ENCODE assay signal across 29 cellular contexts in the genomic region with DNA sequence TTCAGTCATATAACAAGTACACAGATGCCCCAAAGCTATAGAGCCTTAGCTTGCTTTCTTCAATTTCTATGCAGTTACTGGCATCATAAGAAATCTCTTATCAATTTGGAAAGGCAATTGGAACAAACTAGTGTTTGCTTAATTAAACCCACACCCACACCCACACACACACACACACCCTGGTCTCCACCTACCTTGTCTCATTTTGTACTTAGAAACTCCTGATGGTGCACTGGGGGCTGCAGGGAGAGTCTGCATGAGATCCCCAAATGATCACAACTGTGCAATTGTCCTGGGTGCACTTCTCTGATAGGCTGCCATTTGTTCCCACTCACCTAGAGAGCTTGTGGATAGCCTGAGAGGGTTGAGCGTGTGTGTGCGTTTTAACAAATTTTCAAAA. TPM values are rescaled to one million over a fixed set of nuclear protein-coding genes. Genes with fewer than 3 reads are reported as not detected.
"Had no signal": no experiment of that assay in that cellular context is flagged by ENCODE, and none has a peak within 500 bp of the region (broad histone marks: within the 10 kb centered on the region; RNA-seq: fewer than 3 reads in every experiment).

No MANE protein-coding gene starts in this region.

- H3K9me3 Mint-ChIP-seq: activated B cell treated with CpG ODN at 0.5 μM for 24 hours; activated naive CD4-positive, alpha-beta T cell treated with anti-CD3 and anti-CD28 coated beads, Interleukin-2, amount 10 ng/mL, durations not matched to agents 7 days and 5 days; activated T-helper 1 cell treated with anti-CD3 and anti-CD28 coated beads, Interleukin-12 subunit alpha, Interleukin-12 subunit beta, Interleukin-2, Interleukin-4 antibody, amounts not matched to agents 30 ng/mL and 10 ng/mL and 1 ng/mL, durations not matched to agents 14 hours and 24 hours and 36 hours; central memory CD8-positive, alpha-beta T cell; dendritic cell treated with granulocyte-macrophage colony-stimulating factor and Interleukin-4, amounts not matched to agents 40 ng/mL and 50 ng/mL, for 4 days; naive B cell; nephron progenitor cell; T-helper 2 cell treated with Interferon-gamma antibody and Interleukin-4, amounts not matched to agents 5 μg/mL and 100 μg/mL, for 36 hours had no signal

- H3K36me3 ChIP-seq: esophagus muscularis mucosa, heart left ventricle, ovary, right lobe of liver had no signal

- H3K27ac ChIP-seq: esophagus muscularis mucosa, foreskin keratinocyte, heart left ventricle, ovary, right lobe of liver had no signal

- H3K4me3 Mint-ChIP-seq: activated B cell treated with CpG ODN at 0.5 μM for 24 hours; activated naive CD4-positive, alpha-beta T cell treated with anti-CD3 and anti-CD28 coated beads, Interleukin-2, amount 10 ng/mL, durations not matched to agents 7 days and 5 days; activated T-helper 1 cell treated with anti-CD3 and anti-CD28 coated beads, Interleukin-12 subunit alpha, Interleukin-12 subunit beta, Interleukin-2, Interleukin-4 antibody, amounts not matched to agents 30 ng/mL and 10 ng/mL and 1 ng/mL, durations not matched to agents 14 hours and 24 hours and 36 hours; central memory CD8-positive, alpha-beta T cell; dendritic cell treated with granulocyte-macrophage colony-stimulating factor and Interleukin-4, amounts not matched to agents 40 ng/mL and 50 ng/mL, for 4 days; immature natural killer cell; naive B cell; nephron progenitor cell; T-helper 2 cell treated with Interferon-gamma antibody and Interleukin-4, amounts not matched to agents 5 μg/mL and 100 μg/mL, for 36 hours had no signal

- H3K9me3 ChIP-seq: esophagus muscularis mucosa, heart left ventricle, ovary, right lobe of liver had no signal

- H3K4me1 Mint-ChIP-seq: activated B cell treated with CpG ODN at 0.5 μM for 24 hours; activated naive CD4-positive, alpha-beta T cell treated with anti-CD3 and anti-CD28 coated beads, Interleukin-2, amount 10 ng/mL, durations not matched to agents 7 days and 5 days; central memory CD8-positive, alpha-beta T cell; immature natural killer cell; naive B cell; nephron progenitor cell had no signal

- H3K36me3 Mint-ChIP-seq: activated naive CD4-positive, alpha-beta T cell treated with anti-CD3 and anti-CD28 coated beads, Interleukin-2, amount 10 ng/mL, durations not matched to agents 7 days and 5 days; immature natural killer cell; naive B cell had no signal

- H3K27me3 ChIP-seq: ovary, right lobe of liver had no signal

- DNase-seq: activated B cell treated with CpG ODN at 0.5 μM for 24 hours; activated CD4-positive, alpha-beta T cell treated with anti-CD3 and anti-CD28 coated beads, Interleukin-2, amount 50 U/mL, for 4 hours; activated gamma-delta T cell; activated naive CD4-positive, alpha-beta T cell treated with anti-CD3 and anti-CD28 coated beads, Interleukin-2, amount 10 ng/mL, durations not matched to agents 7 days and 5 days; heart left ventricle; hypothalamus; immature natural killer cell; kidney; naive B cell; nephron progenitor cell; ovary; right lobe of liver; stimulated activated CD4-positive, alpha-beta T cell treated with anti-CD3 and anti-CD28 coated beads, Interleukin-2, amount 100 ng/mL, for 48 hours; stimulated activated naive CD4-positive, alpha-beta T cell treated with Interleukin-2 at 50 U/mL for 16 hours; substantia nigra; T-helper 1 cell had no signal

- H3K4me1 ChIP-seq: esophagus muscularis mucosa, foreskin keratinocyte, heart left ventricle, right lobe of liver had no signal

- H3K4me3 ChIP-seq: esophagus muscularis mucosa, heart left ventricle, ovary, right lobe of liver had no signal

- H3K27me3 Mint-ChIP-seq: activated naive CD4-positive, alpha-beta T cell treated with anti-CD3 and anti-CD28 coated beads, Interleukin-2, amount 10 ng/mL, durations not matched to agents 7 days and 5 days had no signal

- ATAC-seq: heart left ventricle, right lobe of liver had no signal

- H3K27ac Mint-ChIP-seq: activated B cell treated with CpG ODN at 0.5 μM for 24 hours; activated naive CD4-positive, alpha-beta T cell treated with anti-CD3 and anti-CD28 coated beads, Interleukin-2, amount 10 ng/mL, durations not matched to agents 7 days and 5 days; activated T-helper 1 cell treated with anti-CD3 and anti-CD28 coated beads, Interleukin-12 subunit alpha, Interleukin-12 subunit beta, Interleukin-2, Interleukin-4 antibody, amounts not matched to agents 30 ng/mL and 10 ng/mL and 1 ng/mL, durations not matched to agents 14 hours and 24 hours and 36 hours; dendritic cell treated with granulocyte-macrophage colony-stimulating factor and Interleukin-4, amounts not matched to agents 40 ng/mL and 50 ng/mL, for 4 days; immature natural killer cell; naive B cell; nephron progenitor cell; progenitor cell of endocrine pancreas; T-helper 2 cell treated with Interferon-gamma antibody and Interleukin-4, amounts not matched to agents 5 μg/mL and 100 μg/mL, for 36 hours had no signal

RNA-seq across cellular contexts. Expression of gene PTCSC3, which starts 40.5 kb away (rescaled TPM):
- total RNA-seq: activated B cell treated with CpG ODN at 0.5 μM for 24 hours; activated T-helper 1 cell treated with anti-CD3 and anti-CD28 coated beads, Interleukin-12 subunit alpha, Interleukin-12 subunit beta, Interleukin-2, Interleukin-4 antibody, amounts not matched to agents 30 ng/mL and 10 ng/mL and 1 ng/mL, durations not matched to agents 14 hours and 24 hours and 36 hours; bronchial epithelial cell; esophagus muscularis mucosa; foreskin keratinocyte; heart left ventricle; kidney; mammary epithelial cell; ovary; progenitor cell of endocrine pancreas; renal cortical epithelial cell; right lobe of liver; skeletal muscle tissue; ureter had no signal
- polyA plus RNA-seq: foreskin keratinocyte, heart left ventricle, immature natural killer cell, mammary epithelial cell, ovary, thymus had no signal
